8 cellular contexts compared by ENCODE assay signal in genomic region chr6:158849899-158850806, GRCh38. TPM values are rescaled to one million over a fixed set of nuclear protein-coding genes. Genes with fewer than 3 reads are reported as not detected.
DNase-seq lines count a peak whose midpoint lies in the region; ATAC-seq and TF ChIP-seq lines count a peak whose summit lies in the region.

No MANE protein-coding gene starts in this region.

- peak overlapping the region; percentile 98 for H3K27ac Mint-ChIP-seq in stimulated activated effector memory CD8-positive, alpha-beta T cell treated with anti-CD3 and anti-CD28 coated beads, Interleukin-12 subunit alpha, Interleukin-12 subunit beta, amount 100 ng/mL, for 72 hours

- H3K27me3 ChIP-seq in A673 (replicated peaks; ENCODE audit: insufficient read depth, low read depth, low read length, poor library complexity) = no peaks in the 10 kb centered on the region
- no peaks in the 10 kb centered on the region for H3K27me3 ChIP-seq in SK-N-SH (ENCODE audit: insufficient read depth)
- no peaks in the 10 kb centered on the region for H3K27me3 ChIP-seq in H7 (ENCODE audit: control insufficient read depth, insufficient read depth, low read length)

- no peaks in the 10 kb centered on the region for H3K9me2 ChIP-seq in SK-N-SH

- TF ChIP-seq EP300 in SK-N-SH (IDR thresholded peaks at IDR 0.05; ENCODE audit: borderline replicate concordance in 1 of 2, low read depth in 1 of 2, low read length in 1 of 2) = no peak; a peak in 1 of 4 replicates

- DNase-seq in A673 (ENCODE audit: low spot score) (peak; percentile 63), HPDE6-E6E7 (ENCODE audit: extremely low spot score) (peak; percentile 86), SK-N-SH (no peak), amniotic stem cell (lab: John Stamatoyannopoulos, UW) (peak; percentile 85), kidney glomerular epithelial cell (lab: John Stamatoyannopoulos, UW) (peak; percentile 93), GM13976 (ENCODE audit: low spot score) (no peak), H7 (no peak)
- peak; percentile 36 to 75 for DNase-seq in stimulated activated effector memory CD8-positive, alpha-beta T cell treated with anti-CD3 and anti-CD28 coated beads, Interleukin-12 subunit alpha, Interleukin-12 subunit beta, amount 100 ng/mL, for 72 hours (ENCODE audit: low spot score in 2 of 2)

- H3K9me3 ChIP-seq in A673 (ENCODE audit: low read depth, low read length, poor library complexity, severe bottlenecking) = no peaks in the 10 kb centered on the region
- H3K9me3 ChIP-seq in SK-N-SH = no peaks in the 10 kb centered on the region

- peak overlapping the region; percentile 67 for H3K4me3 Mint-ChIP-seq in stimulated activated effector memory CD8-positive, alpha-beta T cell treated with anti-CD3 and anti-CD28 coated beads, Interleukin-12 subunit alpha, Interleukin-12 subunit beta, amount 100 ng/mL, for 72 hours

- H2AFZ ChIP-seq in SK-N-SH (ENCODE audit: low read depth) = peak overlapping the region; percentile 58; the same call in 1 of the 2 replicates

- H4K20me1 ChIP-seq in SK-N-SH (ENCODE audit: insufficient read depth) = no peaks in the 10 kb centered on the region

- peak overlapping the region; percentile 64 for H3K4me2 ChIP-seq in SK-N-SH

- peaks cover 18% of the 10 kb centered on the region for H3F3A ChIP-seq in SK-N-SH (replicated peaks; ENCODE audit: insufficient read depth)

- H3K36me3 ChIP-seq in A673 (ENCODE audit: insufficient read depth, low read length, poor library complexity, severe bottlenecking) = no peaks in the 10 kb centered on the region
- H3K36me3 ChIP-seq in SK-N-SH (replicated peaks in 1 of 2; ENCODE audit: control insufficient read depth in 1 of 2, insufficient read depth in 2 of 2, low read length in 1 of 2) = no peaks in the 10 kb centered on the region
- no peaks in the 10 kb centered on the region for H3K36me3 ChIP-seq in H7 (replicated peaks; ENCODE audit: control insufficient read depth, insufficient read depth, low read length)

- no peaks in the 10 kb centered on the region for H3K79me2 ChIP-seq in SK-N-SH (ENCODE audit: insufficient read depth)

- H3K27ac ChIP-seq in A673 (ENCODE audit: low read depth, low read length, poor library complexity, severe bottlenecking) (no peak overlapping the region), SK-N-SH (ENCODE audit: low read depth in 2 of 2, low read length in 1 of 2) (peak overlapping the region in 1 of 2 experiments; percentile 97; a peak in 2 of 4 replicates)

- in situ Hi-C loops in GM13976 (cut with MboI; ENCODE audit: low sequenced_read_pairs, unreplicated experiment) = no loop called here

- no peaks in the 10 kb centered on the region for H3K36me3 Mint-ChIP-seq in stimulated activated effector memory CD8-positive, alpha-beta T cell treated with anti-CD3 and anti-CD28 coated beads, Interleukin-12 subunit alpha, Interleukin-12 subunit beta, amount 100 ng/mL, for 72 hours

- peak; percentile 92 for ATAC-seq in stimulated activated effector memory CD8-positive, alpha-beta T cell treated with anti-CD3 and anti-CD28 coated beads, Interleukin-12 subunit alpha, Interleukin-12 subunit beta, amount 100 ng/mL, for 72 hours

- no peak for TF ChIP-seq RAD21 in SK-N-SH (IDR thresholded peaks at IDR 0.05; ENCODE audit: low read length)

- peak overlapping the region; percentile 82 for H3K9ac ChIP-seq in SK-N-SH

- H3K4me1 ChIP-seq in A673 (ENCODE audit: insufficient read depth, low read length, poor library complexity, severe bottlenecking) (peaks cover 36% of the 10 kb centered on the region), SK-N-SH (ENCODE audit: control insufficient read depth in 1 of 2, insufficient read depth in 2 of 2, low read depth in 1 of 2, low read length in 1 of 2) (peaks cover 0 to 30% of the 10 kb centered on the region in 2 experiments; a peak in 2 of 4 replicates)

- WGBS in SK-N-SH (ENCODE audit: low lambda C conversion rate) = 33% methylated on average over 9 of the region's 9 CpGs

- no peak for TF ChIP-seq CTCF in A673 (conservative IDR thresholded peaks at IDR 0.05; ENCODE audit: low read depth, low read length)
- TF ChIP-seq CTCF in SK-N-SH (IDR thresholded peaks at IDR 0.05) = no peak
- TF ChIP-seq CTCF in GM13976 (IDR thresholded peaks at IDR 0.05; ENCODE audit: borderline replicate concordance, control extremely low read depth, extremely low read depth, insufficient read depth, missing control alignments) = no peak

- peaks cover 24% of the 10 kb centered on the region for H3K4me1 Mint-ChIP-seq in stimulated activated effector memory CD8-positive, alpha-beta T cell treated with anti-CD3 and anti-CD28 coated beads, Interleukin-12 subunit alpha, Interleukin-12 subunit beta, amount 100 ng/mL, for 72 hours

- BruUV-seq in A673 (replicated peaks; lab: Mats Ljungman, UMichigan) = no TSS peak

- POLR2A ChIA-PET in A673 (lab: Charles Lee; ENCODE audit: low non-redundant PET) = no interaction called here
- POLR2A ChIA-PET in SK-N-SH (lab: Yijun Ruan, JAX) = no interaction called here

- CTCF ChIA-PET in A673 (lab: Charles Lee) (no interaction called here), SK-N-SH (lab: Yijun Ruan, JAX) (no interaction called here)

- no peaks in the 10 kb centered on the region for H3K9me3 Mint-ChIP-seq in stimulated activated effector memory CD8-positive, alpha-beta T cell treated with anti-CD3 and anti-CD28 coated beads, Interleukin-12 subunit alpha, Interleukin-12 subunit beta, amount 100 ng/mL, for 72 hours

- H3K4me3 ChIP-seq in A673 (ENCODE audit: low read depth, low read length, poor library complexity, severe bottlenecking) = no peak overlapping the region
- no peak overlapping the region for H3K4me3 ChIP-seq in SK-N-SH (ENCODE audit: low read depth in 2 of 2, low read length in 1 of 2)
- H3K4me3 ChIP-seq in H7 (ENCODE audit: insufficient read depth, low read depth, low read length) = no peak overlapping the region

- intact Hi-C loops in A673 (cut with micrococcal nuclease; ENCODE audit: unreplicated experiment) = no loop called here

TF ChIP-seq in SK-N-SH, 30 proteins besides CTCF, POLR2A, EP300 and RAD21:
- TF ChIP-seq RXRA (IDR thresholded peaks at IDR 0.05; ENCODE audit: borderline replicate concordance, low read depth) (0 out of 2 replicates have a peak, but pooled peaks have one; percentile 14), PBX3 (IDR thresholded peaks at IDR 0.05) (peak; percentile 63), SMC3 (IDR thresholded peaks at IDR 0.05; ENCODE audit: low read depth, low read length) (no peak), FOSL2 (IDR thresholded peaks at IDR 0.05; ENCODE audit: borderline replicate concordance, low read depth) (peak; percentile 89), ZBTB33 (IDR thresholded peaks at IDR 0.05; ENCODE audit: borderline replicate concordance, low read depth) (no peak), MAX (IDR thresholded peaks at IDR 0.05; ENCODE audit: low read depth) (peak; percentile 79; the same call in 1 of the 2 replicates), NFIC (IDR thresholded peaks at IDR 0.05; ENCODE audit: borderline replicate concordance) (no peak; the same call in 1 of the 2 replicates), TEAD4 (IDR thresholded peaks at IDR 0.05; ENCODE audit: borderline replicate concordance, insufficient read depth) (peak; percentile 48; the same call in 1 of the 2 replicates), CHD2 (IDR thresholded peaks at IDR 0.05; ENCODE audit: low read length, partially characterized antibody) (no peak), POLR2AphosphoS5 (IDR thresholded peaks at IDR 0.05; ENCODE audit: low read depth, low read length) (peak; percentile 52; the same call in 1 of the 2 replicates), TCF12 (IDR thresholded peaks at IDR 0.05) (peak; percentile 74), TAF1 (IDR thresholded peaks at IDR 0.05; ENCODE audit: borderline replicate concordance, low read depth, low read length) (no peak), ELF1 (IDR thresholded peaks at IDR 0.05) (no peak), JUND (IDR thresholded peaks at IDR 0.05) (peak; percentile 80)
TF ChIP-seq in SK-N-SH: peak in this region for 8.

RNA-seq across cellular contexts. Expression of gene EZR, which starts 31.0 kb away (rescaled TPM):
- 144 and 146 TPM in 2 replicates for total RNA-seq in A673 (2021)
- polyA plus RNA-seq in SK-N-SH (2012; rRNA removed) = 84.3 and 92.0 TPM in 2 replicates
- 62.4 and 69.7 TPM in 2 replicates for polyA plus RNA-seq in SK-N-SH (2012; cell fraction: cytosol; rRNA removed)
- 75.6 and 84.7 TPM in 2 replicates for polyA plus RNA-seq in SK-N-SH (2012; cell fraction: nucleus; rRNA removed)
- 203 and 216 TPM in 2 replicates for total RNA-seq in H7 (2014; rRNA removed; shearing (Covaris generic))

Comparison
In these comparisons a context has a peak if more than half of its experiments do, and no peak if none do; other contexts are left out.
1. DNase-seq: peak in A673 (single experiment), HPDE6-E6E7 (single experiment), amniotic stem cell (single experiment), kidney glomerular epithelial cell (single experiment) and stimulated activated effector memory CD8-positive, alpha-beta T cell treated with anti-CD3 and anti-CD28 coated beads, Interleukin-12 subunit alpha, Interleukin-12 subunit beta, amount 100 ng/mL, for 72 hours (2 of 2); none in SK-N-SH (single experiment), GM13976 (single experiment) and H7 (single experiment).